Comparison of ENCODE assay signal across 2 cellular contexts in the genomic region with DNA sequence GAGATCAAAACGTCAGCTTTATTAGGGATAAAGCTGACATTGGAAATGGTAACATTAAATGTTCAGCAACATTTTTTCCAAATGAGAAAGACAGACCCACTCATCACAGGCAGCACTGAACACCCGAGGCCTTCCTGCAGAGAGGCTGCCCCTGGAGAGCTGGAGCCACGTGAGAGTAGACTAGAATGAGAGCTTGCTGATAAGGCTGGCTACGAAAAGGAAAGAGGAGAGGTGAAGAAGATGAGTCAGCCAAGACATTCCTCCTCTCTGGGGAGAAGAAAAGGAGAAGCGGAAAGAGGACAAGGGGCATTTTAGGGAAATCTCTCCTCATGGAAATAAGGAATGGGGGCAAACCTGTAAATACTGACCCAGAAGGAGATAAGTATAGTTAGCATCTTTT.
A peak's percentile ranks its signal among the peaks of the same experiment; 100 is the strongest.
TF ChIP-seq lines count a peak whose summit lies in the region.

No MANE protein-coding gene starts in this region.

TF ChIP-seq in IMR-90, 13 proteins besides CTCF, POLR2A, EP300 and RAD21:
- TF ChIP-seq FOS (IDR thresholded peaks at IDR 0.05; ENCODE audit: low read depth, low read length) (no peak), MXI1 (IDR thresholded peaks at IDR 0.05; ENCODE audit: borderline replicate concordance, low read depth, low read length) (no peak), MAFK (IDR thresholded peaks at IDR 0.05; ENCODE audit: low read depth, low read length) (no peak), CHD1 (IDR thresholded peaks at IDR 0.05; ENCODE audit: low read depth, low read length) (no peak)
- TF ChIP-seq, protein P1, sequence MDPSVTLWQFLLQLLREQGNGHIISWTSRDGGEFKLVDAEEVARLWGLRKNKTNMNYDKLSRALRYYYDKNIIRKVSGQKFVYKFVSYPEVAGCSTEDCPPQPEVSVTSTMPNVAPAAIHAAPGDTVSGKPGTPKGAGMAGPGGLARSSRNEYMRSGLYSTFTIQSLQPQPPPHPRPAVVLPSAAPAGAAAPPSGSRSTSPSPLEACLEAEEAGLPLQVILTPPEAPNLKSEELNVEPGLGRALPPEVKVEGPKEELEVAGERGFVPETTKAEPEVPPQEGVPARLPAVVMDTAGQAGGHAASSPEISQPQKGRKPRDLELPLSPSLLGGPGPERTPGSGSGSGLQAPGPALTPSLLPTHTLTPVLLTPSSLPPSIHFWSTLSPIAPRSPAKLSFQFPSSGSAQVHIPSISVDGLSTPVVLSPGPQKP (IDR thresholded peaks at IDR 0.05; ENCODE audit: borderline replicate concordance, low read depth, low read length), result no peak
- TF ChIP-seq, protein P2, sequence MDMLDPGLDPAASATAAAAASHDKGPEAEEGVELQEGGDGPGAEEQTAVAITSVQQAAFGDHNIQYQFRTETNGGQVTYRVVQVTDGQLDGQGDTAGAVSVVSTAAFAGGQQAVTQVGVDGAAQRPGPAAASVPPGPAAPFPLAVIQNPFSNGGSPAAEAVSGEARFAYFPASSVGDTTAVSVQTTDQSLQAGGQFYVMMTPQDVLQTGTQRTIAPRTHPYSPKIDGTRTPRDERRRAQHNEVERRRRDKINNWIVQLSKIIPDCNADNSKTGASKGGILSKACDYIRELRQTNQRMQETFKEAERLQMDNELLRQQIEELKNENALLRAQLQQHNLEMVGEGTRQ (IDR thresholded peaks at IDR 0.05; ENCODE audit: low read depth, low read length), result no peak

TF ChIP-seq in K562, 482 proteins besides CTCF, POLR2A, EP300 and RAD21:
- no peak for TF ChIP-seq MEF2A (IDR thresholded peaks at IDR 0.05; ENCODE audit: control insufficient read depth, low read depth, low read length)
- peak; percentile 74 for TF ChIP-seq FOSL1 (tag; conservative IDR thresholded peaks at IDR 0.05)
- no peak for TF ChIP-seq ZNF589 (CRISPR knock-in tag; IDR thresholded peaks at IDR 0.05; ENCODE audit: low read depth)
- peak; percentile 65; the same call in 1 of the 2 replicates for TF ChIP-seq JUND (IDR thresholded peaks at IDR 0.05; ENCODE audit: borderline replicate concordance, low read depth, low read length)
- TF ChIP-seq JUND (tag; IDR thresholded peaks at IDR 0.05; ENCODE audit: borderline replicate concordance, low read depth, low read length), result peak; percentile 76; the same call in 1 of the 3 replicates
- TF ChIP-seq MYNN (IDR thresholded peaks at IDR 0.05), result no peak
- no peak for TF ChIP-seq MYNN (CRISPR knock-in tag; IDR thresholded peaks at IDR 0.05)
- TF ChIP-seq ZNF583 (CRISPR knock-in tag; IDR thresholded peaks at IDR 0.05), result no peak
- no peak for TF ChIP-seq MEF2D (tag; conservative IDR thresholded peaks at IDR 0.05; ENCODE audit: low read depth)
- no peak for TF ChIP-seq PML (IDR thresholded peaks at IDR 0.05; ENCODE audit: low read length)
- TF ChIP-seq FOXP1 (CRISPR knock-in tag; IDR thresholded peaks at IDR 0.05), result no peak
- no peak for TF ChIP-seq MYC (IDR thresholded peaks at IDR 0.05; ENCODE audit: low read depth, low read length)
- TF ChIP-seq MYC (CRISPR knock-in tag; IDR thresholded peaks at IDR 0.05; ENCODE audit: borderline replicate concordance, low read depth), result no peak
- no peak for TF ChIP-seq TCF7L2 (IDR thresholded peaks at IDR 0.05; ENCODE audit: low read depth, low read length)
- TF ChIP-seq NCOA6 (IDR thresholded peaks at IDR 0.05), result no peak
- no peak for TF ChIP-seq NBN (IDR thresholded peaks at IDR 0.05; ENCODE audit: low read depth)
- no peak for TF ChIP-seq MCM5 (IDR thresholded peaks at IDR 0.05; ENCODE audit: low read depth)
- no peak for TF ChIP-seq MYBL2 (IDR thresholded peaks at IDR 0.05; ENCODE audit: low read depth)
- no peak for TF ChIP-seq MYBL2 (CRISPR knock-in tag; IDR thresholded peaks at IDR 0.05; ENCODE audit: borderline replicate concordance)
- no peak for TF ChIP-seq SRSF3 (IDR thresholded peaks at IDR 0.05; ENCODE audit: insufficient read depth, low read length)
- no peak for TF ChIP-seq NFRKB (IDR thresholded peaks at IDR 0.05; ENCODE audit: low read depth)
- TF ChIP-seq ZNF384 (IDR thresholded peaks at IDR 0.05; ENCODE audit: low read depth, low read length), result no peak
- TF ChIP-seq JUNB (CRISPR knock-in tag; conservative IDR thresholded peaks at IDR 0.05), result 0 out of 2 replicates have a peak, but pooled peaks have one; percentile 24
- no peak for TF ChIP-seq ZNF197 (CRISPR knock-in tag; IDR thresholded peaks at IDR 0.05; ENCODE audit: low read depth)
- TF ChIP-seq, protein P3, sequence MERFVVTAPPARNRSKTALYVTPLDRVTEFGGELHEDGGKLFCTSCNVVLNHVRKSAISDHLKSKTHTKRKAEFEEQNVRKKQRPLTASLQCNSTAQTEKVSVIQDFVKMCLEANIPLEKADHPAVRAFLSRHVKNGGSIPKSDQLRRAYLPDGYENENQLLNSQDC (CRISPR knock-in tag; IDR thresholded peaks at IDR 0.05), result no peak
- TF ChIP-seq KHSRP (IDR thresholded peaks at IDR 0.05), result no peak
- no peak for TF ChIP-seq CREBBP (IDR thresholded peaks at IDR 0.05; ENCODE audit: low read depth, low read length)
- no peak for TF ChIP-seq NFYB (IDR thresholded peaks at IDR 0.05; ENCODE audit: extremely low read depth, insufficient read length)
- no peak for TF ChIP-seq IFI16 (CRISPR knock-in tag; IDR thresholded peaks at IDR 0.05)
- TF ChIP-seq, protein P4, sequence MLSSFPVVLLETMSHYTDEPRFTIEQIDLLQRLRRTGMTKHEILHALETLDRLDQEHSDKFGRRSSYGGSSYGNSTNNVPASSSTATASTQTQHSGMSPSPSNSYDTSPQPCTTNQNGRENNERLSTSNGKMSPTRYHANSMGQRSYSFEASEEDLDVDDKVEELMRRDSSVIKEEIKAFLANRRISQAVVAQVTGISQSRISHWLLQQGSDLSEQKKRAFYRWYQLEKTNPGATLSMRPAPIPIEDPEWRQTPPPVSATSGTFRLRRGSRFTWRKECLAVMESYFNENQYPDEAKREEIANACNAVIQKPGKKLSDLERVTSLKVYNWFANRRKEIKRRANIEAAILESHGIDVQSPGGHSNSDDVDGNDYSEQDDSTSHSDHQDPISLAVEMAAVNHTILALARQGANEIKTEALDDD (IDR thresholded peaks at IDR 0.05), result no peak
- no peak for TF ChIP-seq CHD1 (IDR thresholded peaks at IDR 0.05; ENCODE audit: low read length)
- TF ChIP-seq, protein P5, sequence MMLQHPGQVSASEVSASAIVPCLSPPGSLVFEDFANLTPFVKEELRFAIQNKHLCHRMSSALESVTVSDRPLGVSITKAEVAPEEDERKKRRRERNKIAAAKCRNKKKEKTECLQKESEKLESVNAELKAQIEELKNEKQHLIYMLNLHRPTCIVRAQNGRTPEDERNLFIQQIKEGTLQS (IDR thresholded peaks at IDR 0.05), result peak; percentile 40; the same call in 1 of the 2 replicates
- TF ChIP-seq, protein P5 (CRISPR knock-in tag; conservative IDR thresholded peaks at IDR 0.05), result no peak
- TF ChIP-seq NFATC3 (IDR thresholded peaks at IDR 0.05), result no peak
- peak; percentile 50; the same call in 1 of the 2 replicates for TF ChIP-seq BHLHE40 (IDR thresholded peaks at IDR 0.05; ENCODE audit: low read length)
- no peak for TF ChIP-seq SMC3 (conservative IDR thresholded peaks at IDR 0.05; ENCODE audit: insufficient read depth, low read depth, low read length)
- no peak for TF ChIP-seq TAF7 (tag; IDR thresholded peaks at IDR 0.05)
- TF ChIP-seq, protein P6, sequence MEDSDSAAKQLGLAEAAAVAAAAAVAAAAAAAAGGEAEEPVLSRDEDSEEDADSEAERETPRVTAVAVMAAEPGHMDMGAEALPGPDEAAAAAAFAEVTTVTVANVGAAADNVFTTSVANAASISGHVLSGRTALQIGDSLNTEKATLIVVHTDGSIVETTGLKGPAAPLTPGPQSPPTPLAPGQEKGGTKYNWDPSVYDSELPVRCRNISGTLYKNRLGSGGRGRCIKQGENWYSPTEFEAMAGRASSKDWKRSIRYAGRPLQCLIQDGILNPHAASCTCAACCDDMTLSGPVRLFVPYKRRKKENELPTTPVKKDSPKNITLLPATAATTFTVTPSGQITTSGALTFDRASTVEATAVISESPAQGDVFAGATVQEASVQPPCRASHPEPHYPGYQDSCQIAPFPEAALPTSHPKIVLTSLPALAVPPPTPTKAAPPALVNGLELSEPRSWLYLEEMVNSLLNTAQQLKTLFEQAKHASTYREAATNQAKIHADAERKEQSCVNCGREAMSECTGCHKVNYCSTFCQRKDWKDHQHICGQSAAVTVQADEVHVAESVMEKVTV (CRISPR knock-in tag; IDR thresholded peaks at IDR 0.05), result no peak
- TF ChIP-seq, protein P7, sequence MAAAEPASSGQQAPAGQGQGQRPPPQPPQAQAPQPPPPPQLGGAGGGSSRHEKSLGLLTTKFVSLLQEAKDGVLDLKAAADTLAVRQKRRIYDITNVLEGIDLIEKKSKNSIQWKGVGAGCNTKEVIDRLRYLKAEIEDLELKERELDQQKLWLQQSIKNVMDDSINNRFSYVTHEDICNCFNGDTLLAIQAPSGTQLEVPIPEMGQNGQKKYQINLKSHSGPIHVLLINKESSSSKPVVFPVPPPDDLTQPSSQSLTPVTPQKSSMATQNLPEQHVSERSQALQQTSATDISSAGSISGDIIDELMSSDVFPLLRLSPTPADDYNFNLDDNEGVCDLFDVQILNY (CRISPR knock-in tag; IDR thresholded peaks at IDR 0.05), result no peak
TF ChIP-seq in K562: peak in this region for 5.
